Comparison of ENCODE assay signal across 27 cellular contexts in genomic region chr4:137452799-137453198, GRCh38.
"Had no signal": no experiment of that assay in that cellular context is flagged by ENCODE, and none has a peak within 500 bp of the region (broad histone marks: within the 10 kb centered on the region; RNA-seq: fewer than 3 reads in every experiment).

No MANE protein-coding gene starts in this region.

- H3K27ac ChIP-seq: brain microvascular endothelial cell, coronary artery, dorsolateral prefrontal cortex, WERI-Rb-1 had no signal

- H3K4me3 ChIP-seq: coronary artery, dorsolateral prefrontal cortex had no signal

- H3K36me3 ChIP-seq: brain microvascular endothelial cell, WERI-Rb-1 had no signal

- H3K27me3 ChIP-seq: brain microvascular endothelial cell, dorsolateral prefrontal cortex had no signal

- DNase-seq: activated B cell treated with CpG ODN at 0.5 μM for 24 hours; activated CD4-positive, alpha-beta T cell treated with anti-CD3 and anti-CD28 coated beads for 48 hours; activated CD4-positive, alpha-beta T cell treated with anti-CD3 and anti-CD28 coated beads, Interleukin-2, amount 50 U/mL, for 1 hour; activated CD4-positive, alpha-beta T cell treated with anti-CD3 and anti-CD28 coated beads, Interleukin-2, amount 50 U/mL, for 48 hours; activated CD8-positive, alpha-beta memory T cell treated with anti-CD3 and anti-CD28 coated beads for 24 hours; activated CD8-positive, alpha-beta T cell treated with anti-CD3 and anti-CD28 coated beads for 36 hours; activated gamma-delta T cell; activated naive CD4-positive, alpha-beta T cell; activated naive CD4-positive, alpha-beta T cell treated with anti-CD3 and anti-CD28 coated beads, Interleukin-2, amount 10 ng/mL, durations not matched to agents 7 days and 5 days; activated naive CD8-positive, alpha-beta T cell treated with anti-CD3 and anti-CD28 coated beads, Interleukin-2, amount 10 ng/mL, durations not matched to agents 7 days and 5 days; activated T-cell treated with anti-CD3 and anti-CD28 coated beads, Interleukin-2, amount 50 U/mL, for 4 hours; anterior cingulate cortex; brain microvascular endothelial cell; dorsolateral prefrontal cortex; effector memory CD4-positive, alpha-beta T cell; endodermal cell; foreskin fibroblast; head of caudate nucleus; T-helper 17 cell; T1000; WERI-Rb-1 had no signal

- FAIRE-seq: astrocyte, bronchial epithelial cell, frontal cortex had no signal

- ATAC-seq: activated CD4-positive, CD25-positive, alpha-beta regulatory T cell treated with anti-CD3 and anti-CD28 coated beads, Interleukin-2, amount 50 U/mL, for 24 hours; activated CD8-positive, alpha-beta T cell treated with anti-CD3 and anti-CD28 coated beads for 36 hours; activated T-cell treated with anti-CD3 and anti-CD28 coated beads, Interleukin-2, amount 50 U/mL, for 4 hours; esophagus mucosa; T-helper 17 cell had no signal
